ENCODE assay signal across 1 cellular context in the genomic region with DNA sequence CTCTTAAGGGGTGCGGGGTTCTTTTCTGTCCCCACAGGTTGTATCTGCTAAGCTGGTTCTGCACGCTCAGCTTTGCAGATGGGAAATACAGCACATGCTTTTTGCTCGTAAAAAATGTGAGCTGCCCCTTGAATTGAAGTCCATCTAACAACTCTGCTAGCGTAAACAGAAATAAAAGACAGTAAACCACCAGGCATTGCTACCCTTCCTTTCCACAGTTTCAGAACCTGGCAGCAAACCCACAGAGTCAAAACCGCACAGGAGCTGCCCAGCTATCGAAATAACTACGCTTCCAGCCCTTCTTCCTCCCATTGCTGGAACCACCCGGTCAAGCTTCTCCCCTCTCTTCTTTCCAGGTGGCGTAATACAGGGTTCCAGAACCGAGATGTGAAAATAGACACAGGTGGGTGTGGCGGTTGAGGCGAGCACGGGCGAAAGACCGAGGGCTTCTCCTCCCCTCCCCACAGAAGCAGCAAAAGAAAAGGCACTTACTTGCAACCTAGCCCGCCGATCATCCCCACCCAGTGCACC.
TF ChIP-seq lines count a peak whose summit lies in the region.

No MANE protein-coding gene starts in this region.

TF ChIP-seq in HepG2, 621 proteins besides CTCF, POLR2A, EP300 and RAD21 (continues in another document):
- peak; percentile 40; the same call in 1 of the 2 replicates for TF ChIP-seq ZNF749 (CRISPR knock-in tag; IDR thresholded peaks at IDR 0.05; ENCODE audit: borderline replicate concordance)
- TF ChIP-seq FOXC1 (CRISPR knock-in tag; IDR thresholded peaks at IDR 0.05; ENCODE audit: borderline replicate concordance) = peak; percentile 86
- TF ChIP-seq ZSCAN31 (CRISPR knock-in tag; IDR thresholded peaks at IDR 0.05; ENCODE audit: low read depth) = peak; percentile 43; the same call in 1 of the 2 replicates
- TF ChIP-seq, protein P1, sequence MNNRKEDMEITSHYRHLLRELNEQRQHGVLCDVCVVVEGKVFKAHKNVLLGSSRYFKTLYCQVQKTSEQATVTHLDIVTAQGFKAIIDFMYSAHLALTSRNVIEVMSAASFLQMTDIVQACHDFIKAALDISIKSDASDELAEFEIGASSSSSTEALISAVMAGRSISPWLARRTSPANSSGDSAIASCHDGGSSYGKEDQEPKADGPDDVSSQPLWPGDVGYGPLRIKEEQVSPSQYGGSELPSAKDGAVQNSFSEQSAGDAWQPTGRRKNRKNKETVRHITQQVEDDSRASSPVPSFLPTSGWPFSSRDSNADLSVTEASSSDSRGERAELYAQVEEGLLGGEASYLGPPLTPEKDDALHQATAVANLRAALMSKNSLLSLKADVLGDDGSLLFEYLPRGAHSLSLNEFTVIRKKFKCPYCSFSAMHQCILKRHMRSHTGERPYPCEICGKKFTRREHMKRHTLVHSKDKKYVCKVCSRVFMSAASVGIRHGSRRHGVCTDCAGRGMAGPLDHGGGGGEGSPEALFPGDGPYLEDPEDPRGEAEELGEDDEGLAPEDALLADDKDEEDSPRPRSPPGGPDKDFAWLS (CRISPR knock-in tag; IDR thresholded peaks at IDR 0.05; ENCODE audit: borderline replicate concordance) = 0 out of 2 replicates have a peak, but pooled peaks have one; percentile 48
- peak; percentile 71; the same call in 1 of the 2 replicates for TF ChIP-seq MAX (IDR thresholded peaks at IDR 0.05)
- peak; percentile 20 for TF ChIP-seq ZNF407 (CRISPR knock-in tag; IDR thresholded peaks at IDR 0.05; ENCODE audit: not compliant biosample characterization)
- TF ChIP-seq ZNF83 (CRISPR knock-in tag; IDR thresholded peaks at IDR 0.05; ENCODE audit: borderline replicate concordance) = 0 out of 2 replicates have a peak, but pooled peaks have one; percentile 83
- TF ChIP-seq IKZF1 (IDR thresholded peaks at IDR 0.05) = no peak
- peak; percentile 68; the same call in 1 of the 2 replicates for TF ChIP-seq ZNF501 (CRISPR knock-in tag; IDR thresholded peaks at IDR 0.05)
- peak; percentile 72; the same call in 1 of the 2 replicates for TF ChIP-seq SETDB1 (CRISPR knock-in tag; IDR thresholded peaks at IDR 0.05; ENCODE audit: borderline replicate concordance)
- TF ChIP-seq FOXO1 (CRISPR knock-in tag; IDR thresholded peaks at IDR 0.05) = no peak
- no peak for TF ChIP-seq SMYD3 (CRISPR knock-in tag; IDR thresholded peaks at IDR 0.05)
- TF ChIP-seq ZNF607 (CRISPR knock-in tag; IDR thresholded peaks at IDR 0.05; ENCODE audit: borderline replicate concordance) = no peak
- 0 out of 2 replicates have a peak, but pooled peaks have one; percentile 1 for TF ChIP-seq ZNF3 (CRISPR knock-in tag; IDR thresholded peaks at IDR 0.05)
- 0 out of 2 replicates have a peak, but pooled peaks have one; percentile 48 for TF ChIP-seq MBD4 (IDR thresholded peaks at IDR 0.05; ENCODE audit: borderline replicate concordance, low read length)
- TF ChIP-seq ZNF44 (CRISPR knock-in tag; IDR thresholded peaks at IDR 0.05) = peak; percentile 14; the same call in 1 of the 2 replicates
- TF ChIP-seq NKX3-1 (CRISPR knock-in tag; IDR thresholded peaks at IDR 0.05) = 0 out of 2 replicates have a peak, but pooled peaks have one; percentile 7
- TF ChIP-seq RNF2 (conservative IDR thresholded peaks at IDR 0.05; ENCODE audit: low read depth) = 0 out of 2 replicates have a peak, but pooled peaks have one; percentile 39
- peak; percentile 42; the same call in 1 of the 2 replicates for TF ChIP-seq ZNF878 (CRISPR knock-in tag; IDR thresholded peaks at IDR 0.05)
- TF ChIP-seq TAF1 (CRISPR knock-in tag; IDR thresholded peaks at IDR 0.05) = no peak
- TF ChIP-seq HMGXB3 (CRISPR knock-in tag; IDR thresholded peaks at IDR 0.05; ENCODE audit: borderline replicate concordance) = 0 out of 2 replicates have a peak, but pooled peaks have one; percentile 9
- peak in 1 of 2 experiments; percentile 14; a peak in 1 of 4 replicates for TF ChIP-seq MAFK (conservative IDR thresholded peaks at IDR 0.05 in 1 of 2, IDR thresholded peaks at IDR 0.05 in 1 of 2; ENCODE audit: low read length in 2 of 2)
- TF ChIP-seq GATA4 (IDR thresholded peaks at IDR 0.05; ENCODE audit: borderline replicate concordance, low read depth) = no peak
- TF ChIP-seq KLF9 (CRISPR knock-in tag; IDR thresholded peaks at IDR 0.05; ENCODE audit: low read depth) = peak; percentile 13; the same call in 1 of the 2 replicates
- TF ChIP-seq CAMTA2 (CRISPR knock-in tag; IDR thresholded peaks at IDR 0.05; ENCODE audit: borderline replicate concordance) = 0 out of 2 replicates have a peak, but pooled peaks have one; percentile 37
- no peak for TF ChIP-seq LRRFIP1 (CRISPR knock-in tag; conservative IDR thresholded peaks at IDR 0.05)
- no peak for TF ChIP-seq NPAS2 (CRISPR knock-in tag; IDR thresholded peaks at IDR 0.05; ENCODE audit: borderline replicate concordance)
- peak; percentile 79; the same call in 1 of the 2 replicates for TF ChIP-seq CHCHD3 (CRISPR knock-in tag; IDR thresholded peaks at IDR 0.05)
- TF ChIP-seq, protein P2, sequence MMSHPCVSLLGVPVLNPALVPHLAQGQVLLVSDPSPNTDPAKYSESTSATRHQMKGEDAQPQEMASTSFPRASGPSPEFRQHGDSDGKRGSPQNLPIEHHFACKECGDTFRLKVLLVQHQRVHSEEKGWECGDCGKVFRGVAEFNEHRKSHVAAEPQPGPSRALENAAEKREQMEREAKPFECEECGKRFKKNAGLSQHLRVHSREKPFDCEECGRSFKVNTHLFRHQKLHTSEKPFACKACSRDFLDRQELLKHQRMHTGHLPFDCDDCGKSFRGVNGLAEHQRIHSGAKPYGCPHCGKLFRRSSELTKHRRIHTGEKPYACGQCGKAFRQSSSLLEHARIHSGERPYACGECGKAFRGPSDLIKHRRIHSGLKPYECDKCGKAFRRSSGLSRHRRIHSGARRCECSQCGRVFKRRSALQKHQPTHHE (CRISPR knock-in tag; IDR thresholded peaks at IDR 0.05; ENCODE audit: borderline replicate concordance) = no peak
- no peak; the same call in 1 of the 2 replicates for TF ChIP-seq BRD4 (CRISPR knock-in tag; IDR thresholded peaks at IDR 0.05)
- TF ChIP-seq ZNF431 (CRISPR knock-in tag; IDR thresholded peaks at IDR 0.05; ENCODE audit: borderline replicate concordance, low read depth) = no peak
- 0 out of 2 replicates have a peak, but pooled peaks have one; percentile 14 for TF ChIP-seq CEBPG (CRISPR knock-in tag; IDR thresholded peaks at IDR 0.05)
- 0 out of 2 replicates have a peak, but pooled peaks have one; percentile 10 for TF ChIP-seq ZNF564 (CRISPR knock-in tag; IDR thresholded peaks at IDR 0.05)
- TF ChIP-seq MBNL3 (CRISPR knock-in tag; conservative IDR thresholded peaks at IDR 0.05) = no peak
- no peak for TF ChIP-seq ZKSCAN5 (CRISPR knock-in tag; IDR thresholded peaks at IDR 0.05)
- TF ChIP-seq, protein P3, sequence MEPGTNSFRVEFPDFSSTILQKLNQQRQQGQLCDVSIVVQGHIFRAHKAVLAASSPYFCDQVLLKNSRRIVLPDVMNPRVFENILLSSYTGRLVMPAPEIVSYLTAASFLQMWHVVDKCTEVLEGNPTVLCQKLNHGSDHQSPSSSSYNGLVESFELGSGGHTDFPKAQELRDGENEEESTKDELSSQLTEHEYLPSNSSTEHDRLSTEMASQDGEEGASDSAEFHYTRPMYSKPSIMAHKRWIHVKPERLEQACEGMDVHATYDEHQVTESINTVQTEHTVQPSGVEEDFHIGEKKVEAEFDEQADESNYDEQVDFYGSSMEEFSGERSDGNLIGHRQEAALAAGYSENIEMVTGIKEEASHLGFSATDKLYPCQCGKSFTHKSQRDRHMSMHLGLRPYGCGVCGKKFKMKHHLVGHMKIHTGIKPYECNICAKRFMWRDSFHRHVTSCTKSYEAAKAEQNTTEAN (CRISPR knock-in tag; conservative IDR thresholded peaks at IDR 0.05) = peak; percentile 22; the same call in 1 of the 2 replicates
- TF ChIP-seq FOXA3 (CRISPR knock-in tag; IDR thresholded peaks at IDR 0.05) = no peak
- TF ChIP-seq ZNF790 (CRISPR knock-in tag; IDR thresholded peaks at IDR 0.05; ENCODE audit: borderline replicate concordance) = peak; percentile 91; the same call in 1 of the 2 replicates
